1 cellular context compared by ENCODE assay signal in genomic region chr3:27368831-27369607, GRCh38.
TF ChIP-seq lines count a peak whose summit lies in the region.

NEK10 (minus strand) TSS chr3:27369383; CDS start chr3:27352882, 16,501 bp downstream.

TF ChIP-seq in HepG2, 621 proteins besides CTCF, POLR2A, EP300 and RAD21 (continued from another document):
- TF ChIP-seq ZNF512B (CRISPR knock-in tag; IDR thresholded peaks at IDR 0.05; ENCODE audit: borderline replicate concordance) (no peak), ZNF772 (CRISPR knock-in tag; IDR thresholded peaks at IDR 0.05) (no peak), CEBPG (CRISPR knock-in tag; IDR thresholded peaks at IDR 0.05) (no peak), ONECUT2 (CRISPR knock-in tag; IDR thresholded peaks at IDR 0.05) (no peak), ZNF326 (CRISPR knock-in tag; IDR thresholded peaks at IDR 0.05; ENCODE audit: borderline replicate concordance) (no peak), SP2 (CRISPR knock-in tag; IDR thresholded peaks at IDR 0.05) (peak; percentile 74), ZNF770 (CRISPR knock-in tag; IDR thresholded peaks at IDR 0.05) (no peak), HMGXB4 (CRISPR knock-in tag; IDR thresholded peaks at IDR 0.05; ENCODE audit: borderline replicate concordance in 1 of 2, low read depth in 1 of 2) (0 out of 4 replicates have a peak, but pooled peaks of 1 of the 2 experiments have one; percentile 46), ZNF747 (CRISPR knock-in tag; IDR thresholded peaks at IDR 0.05; ENCODE audit: borderline replicate concordance) (no peak), ZNF543 (CRISPR knock-in tag; IDR thresholded peaks at IDR 0.05) (no peak), MXI1 (IDR thresholded peaks at IDR 0.05; ENCODE audit: borderline replicate concordance, low read depth, low read length) (peak; percentile 100), EEA1 (CRISPR knock-in tag; IDR thresholded peaks at IDR 0.05; ENCODE audit: borderline replicate concordance) (no peak), MBD4 (IDR thresholded peaks at IDR 0.05; ENCODE audit: borderline replicate concordance, low read length) (no peak), ZBTB44 (CRISPR knock-in tag; IDR thresholded peaks at IDR 0.05) (0 out of 2 replicates have a peak, but pooled peaks have one; percentile 65), DMAP1 (CRISPR knock-in tag; IDR thresholded peaks at IDR 0.05) (no peak), SSRP1 (CRISPR knock-in tag; IDR thresholded peaks at IDR 0.05) (no peak), FOXA1 (IDR thresholded peaks at IDR 0.05) (no peak), FOXA1 (CRISPR knock-in tag; IDR thresholded peaks at IDR 0.05) (no peak), FOXP1 (IDR thresholded peaks at IDR 0.05) (no peak), FOXP1 (CRISPR knock-in tag; IDR thresholded peaks at IDR 0.05) (no peak), ZFP41 (CRISPR knock-in tag; IDR thresholded peaks at IDR 0.05; ENCODE audit: borderline replicate concordance) (no peak), THAP11 (CRISPR knock-in tag; IDR thresholded peaks at IDR 0.05) (peak; percentile 81), HCFC1 (IDR thresholded peaks at IDR 0.05; ENCODE audit: low read depth, low read length) (peak; percentile 60; the same call in 1 of the 2 replicates), SP4 (CRISPR knock-in tag; IDR thresholded peaks at IDR 0.05) (no peak), STAT6 (CRISPR knock-in tag; IDR thresholded peaks at IDR 0.05; ENCODE audit: borderline replicate concordance) (no peak), GLI4 (CRISPR knock-in tag; IDR thresholded peaks at IDR 0.05; ENCODE audit: borderline replicate concordance) (no peak), NFATC3 (CRISPR knock-in tag; IDR thresholded peaks at IDR 0.05) (no peak), ATM (IDR thresholded peaks at IDR 0.05; ENCODE audit: borderline replicate concordance) (no peak), ZNF746 (CRISPR knock-in tag; IDR thresholded peaks at IDR 0.05) (no peak)
